In genomic region chr16:35751191-35751941, GRCh38 we compare ENCODE assay signal across 1 cellular context.
TF ChIP-seq lines count a peak whose summit lies in the region.

No MANE protein-coding gene starts in this region.

TF ChIP-seq in IMR-90, 13 proteins besides CTCF, POLR2A, EP300 and RAD21 (continued from another document):
- TF ChIP-seq ELK1 (IDR thresholded peaks at IDR 0.05; ENCODE audit: borderline replicate concordance, low read depth, low read length), result no peak
- TF ChIP-seq CEBPB (IDR thresholded peaks at IDR 0.05; ENCODE audit: low read depth, low read length), result no peak
